ENCODE assay signal across 8 cellular contexts in the genomic region with DNA sequence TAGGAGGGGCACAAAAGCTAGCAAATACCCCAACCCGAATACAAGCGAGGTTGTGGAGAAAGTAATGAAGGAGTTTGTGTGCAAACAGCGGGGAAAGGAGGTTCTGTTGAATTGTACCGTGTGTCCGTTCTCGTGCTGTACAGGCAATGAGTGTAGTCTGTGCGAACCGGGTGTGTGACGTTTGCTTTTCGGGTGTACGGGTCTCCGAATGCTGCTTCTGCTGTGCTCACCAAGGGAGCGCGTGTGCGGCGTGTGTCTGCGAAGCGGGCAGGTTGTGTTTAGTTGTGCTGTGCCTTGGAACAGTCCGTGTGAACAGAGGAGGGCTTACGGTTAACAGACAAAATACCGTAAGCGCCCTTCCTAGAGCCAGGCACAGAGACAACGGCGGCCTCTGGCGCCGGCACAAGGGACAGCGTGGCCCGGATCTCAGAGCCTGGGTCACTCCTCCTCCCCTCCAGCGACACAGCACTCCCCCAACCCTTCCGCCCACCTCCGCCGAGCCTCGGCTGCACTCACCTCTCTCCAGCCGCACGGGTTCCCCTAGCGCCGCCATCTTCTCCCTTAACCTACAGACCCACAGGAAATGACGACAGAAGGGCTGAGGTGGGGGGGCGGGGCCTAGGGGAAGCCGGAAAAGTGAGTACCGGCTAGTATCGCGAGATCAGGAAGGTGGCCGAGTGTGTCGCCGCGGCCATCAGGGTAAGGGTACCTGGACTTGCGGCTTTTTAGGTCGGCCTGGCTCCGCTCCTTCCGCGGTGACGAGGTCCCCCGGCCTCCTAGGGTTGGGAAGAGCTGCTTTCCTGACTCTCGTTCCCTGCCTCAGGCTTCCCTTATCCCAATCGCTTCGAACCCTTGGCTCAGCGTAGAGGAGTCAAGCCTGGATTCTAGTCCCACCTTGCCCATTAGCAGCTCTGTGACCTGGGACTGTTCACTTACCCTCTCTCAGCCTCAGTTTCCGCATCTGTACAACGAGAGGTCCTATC. TPM values are rescaled to one million over a fixed set of nuclear protein-coding genes. Genes with fewer than 3 reads are reported as not detected.
DNase-seq lines count a peak whose midpoint lies in the region; ATAC-seq and TF ChIP-seq lines count a peak whose summit lies in the region.

A gene with protein sequence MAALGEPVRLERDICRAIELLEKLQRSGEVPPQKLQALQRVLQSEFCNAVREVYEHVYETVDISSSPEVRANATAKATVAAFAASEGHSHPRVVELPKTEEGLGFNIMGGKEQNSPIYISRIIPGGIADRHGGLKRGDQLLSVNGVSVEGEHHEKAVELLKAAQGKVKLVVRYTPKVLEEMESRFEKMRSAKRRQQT (minus strand): TSS at position 570 of the 983 bp plus-strand sequence. CDS start 17 bp downstream, at position 553.

- intact Hi-C loops in naive thymus-derived CD4-positive, alpha-beta T cell (cut with micrococcal nuclease) = loop anchor here (1.0 to 2.0 kb wide), 6 partner anchors 9 to 602 kb away; a partner anchor contains a TSS

- no peaks in the 10 kb centered on the region for H3K27me3 ChIP-seq in Peyer's patch
- no peaks in the 10 kb centered on the region for H3K27me3 ChIP-seq in naive thymus-derived CD4-positive, alpha-beta T cell (ENCODE audit: control insufficient read depth in 2 of 2, insufficient read depth in 2 of 2, low read length in 2 of 2)

- POLR2A ChIA-PET in naive thymus-derived CD4-positive, alpha-beta T cell (lab: Charles Lee) = no interaction called here

- H3K36me3 Mint-ChIP-seq in activated T-cell treated with anti-CD3 and anti-CD28 coated beads, Interleukin-2, amount 50 U/mL, for 72 hours (ENCODE audit: insufficient read depth in 2 of 2) = peaks cover 1 to 10% of the 10 kb centered on the region in 2 donors
- peaks cover 0 to 10% (median 4%) of the 10 kb centered on the region in 5 donors for H3K36me3 Mint-ChIP-seq in naive thymus-derived CD4-positive, alpha-beta T cell
- peaks cover 18 to 22% of the 10 kb centered on the region in 2 donors for H3K36me3 Mint-ChIP-seq in stimulated activated naive B cell treated with anti-CD40 and anti-IgM and Interleukin-4, amounts not matched to agents 10 μg/mL and 1 μg/mL and 100 μg/mL, for 72 hours

- H3K36me3 ChIP-seq in Peyer's patch = no peaks in the 10 kb centered on the region
- H3K36me3 ChIP-seq in naive thymus-derived CD4-positive, alpha-beta T cell (ENCODE audit: control insufficient read depth in 2 of 3, insufficient read depth in 3 of 3, low read length in 3 of 3) = peaks cover 0 to 8% (median 0%) of the 10 kb centered on the region in 3 experiments

- peak; percentile 96 for ATAC-seq in GM21723 (IDR thresholded peaks at IDR 0.05; ENCODE audit: unreplicated experiment)
- peak; percentile 94 to 97 for ATAC-seq in activated T-cell treated with anti-CD3 and anti-CD28 coated beads, Interleukin-2, amount 50 U/mL, for 72 hours (replicated peaks in 1 of 2)
- peak; percentile 95 for ATAC-seq in naive thymus-derived CD4-positive, alpha-beta T cell
- ATAC-seq in stimulated activated naive B cell treated with anti-CD40 and anti-IgM and Interleukin-4, amounts not matched to agents 10 μg/mL and 1 μg/mL and 100 μg/mL, for 72 hours (replicated peaks) = peak; percentile 95 to 98

- H3K4me1 Mint-ChIP-seq in activated T-cell treated with anti-CD3 and anti-CD28 coated beads, Interleukin-2, amount 50 U/mL, for 72 hours (ENCODE audit: low read depth) = peaks cover 42% of the 10 kb centered on the region
- H3K4me1 Mint-ChIP-seq in naive thymus-derived CD4-positive, alpha-beta T cell = peaks cover 32 to 71% (median 61%) of the 10 kb centered on the region in 7 donors
- H3K4me1 Mint-ChIP-seq in stimulated activated naive B cell treated with anti-CD40 and anti-IgM and Interleukin-4, amounts not matched to agents 10 μg/mL and 1 μg/mL and 100 μg/mL, for 72 hours = peaks cover 13 to 39% of the 10 kb centered on the region in 2 donors

- H3K4me3 Mint-ChIP-seq in activated T-cell treated with anti-CD3 and anti-CD28 coated beads, Interleukin-2, amount 50 U/mL, for 72 hours = peak within 1 kb of the TSS; percentile 98 to 99
- H3K4me3 Mint-ChIP-seq in naive thymus-derived CD4-positive, alpha-beta T cell = peak within 1 kb of the TSS; percentile 88 to 100 (median 99)
- H3K4me3 Mint-ChIP-seq in stimulated activated naive B cell treated with anti-CD40 and anti-IgM and Interleukin-4, amounts not matched to agents 10 μg/mL and 1 μg/mL and 100 μg/mL, for 72 hours = peak within 1 kb of the TSS; percentile 99

- peak within 1 kb of the TSS; percentile 96 for H3K27ac Mint-ChIP-seq in activated T-cell treated with anti-CD3 and anti-CD28 coated beads, Interleukin-2, amount 50 U/mL, for 72 hours
- peak within 1 kb of the TSS; percentile 96 to 100 (median 99) for H3K27ac Mint-ChIP-seq in naive thymus-derived CD4-positive, alpha-beta T cell
- H3K27ac Mint-ChIP-seq in stimulated activated naive B cell treated with anti-CD40 and anti-IgM and Interleukin-4, amounts not matched to agents 10 μg/mL and 1 μg/mL and 100 μg/mL, for 72 hours = peak within 1 kb of the TSS; percentile 99

- H3K9me3 Mint-ChIP-seq in activated T-cell treated with anti-CD3 and anti-CD28 coated beads, Interleukin-2, amount 50 U/mL, for 72 hours = no peaks in the 10 kb centered on the region
- peaks cover 0 to 1% (median 0%) of the 10 kb centered on the region in 11 donors for H3K9me3 Mint-ChIP-seq in naive thymus-derived CD4-positive, alpha-beta T cell
- H3K9me3 Mint-ChIP-seq in stimulated activated naive B cell treated with anti-CD40 and anti-IgM and Interleukin-4, amounts not matched to agents 10 μg/mL and 1 μg/mL and 100 μg/mL, for 72 hours = peaks cover 0 to 2% of the 10 kb centered on the region in 2 donors

- peak; percentile 86 to 93 for TF ChIP-seq POLR2A in Peyer's patch (IDR thresholded peaks at IDR 0.05)

- peak; percentile 96 for DNase-seq in DMS79 treated with DMSO at 0.1 percent for 48 hours (lab: John Stamatoyannopoulos, UW)
- DNase-seq in KG1 (lab: John Stamatoyannopoulos, UW) = peak; percentile 83
- DNase-seq in Peyer's patch = peak; percentile 96 to 99 (median 98)
- peak; percentile 87 to 92 for DNase-seq in activated T-cell treated with anti-CD3 and anti-CD28 coated beads, Interleukin-2, amount 50 U/mL, for 72 hours
- peak; percentile 94 for DNase-seq in fibroblast of gingiva (ENCODE audit: low read depth)
- DNase-seq in naive thymus-derived CD4-positive, alpha-beta T cell = peak; percentile 69 to 98 (median 90)
- DNase-seq in stimulated activated naive B cell treated with anti-CD40 and anti-IgM and Interleukin-4, amounts not matched to agents 10 μg/mL and 1 μg/mL and 100 μg/mL, for 72 hours = peak; percentile 81

- H3K4me1 ChIP-seq in Peyer's patch = peaks cover 0 to 20% (median 10%) of the 10 kb centered on the region in 4 donors
- H3K4me1 ChIP-seq in naive thymus-derived CD4-positive, alpha-beta T cell (ENCODE audit: control insufficient read depth in 2 of 2, insufficient read depth in 2 of 2, low read length in 2 of 2) = peaks cover 18 to 34% of the 10 kb centered on the region in 2 donors

- peak within 1 kb of the TSS; percentile 67 to 74 (median 72) for H3K4me3 ChIP-seq in Peyer's patch
- peak within 1 kb of the TSS; percentile 92 for H3K4me3 ChIP-seq in naive thymus-derived CD4-positive, alpha-beta T cell (ENCODE audit: low read length)

- no peak for TF ChIP-seq CTCF in Peyer's patch (IDR thresholded peaks at IDR 0.05)

- CTCF ChIA-PET in naive thymus-derived CD4-positive, alpha-beta T cell (lab: Charles Lee) = interaction anchor here (0.6 to 1.0 kb wide), 2 partner anchors 9 to 24 kb away, joined by 3 to 5 read pairs; no protein-coding TSS in a partner anchor

- H3K9me3 ChIP-seq in Peyer's patch = no peaks in the 10 kb centered on the region
- no peaks in the 10 kb centered on the region for H3K9me3 ChIP-seq in naive thymus-derived CD4-positive, alpha-beta T cell (ENCODE audit: control insufficient read depth in 2 of 3, low read length in 3 of 3)

- H3K27ac ChIP-seq in Peyer's patch = peak within 1 kb of the TSS; percentile 83 to 90 (median 88)
- peak within 1 kb of the TSS; percentile 89 for H3K27ac ChIP-seq in naive thymus-derived CD4-positive, alpha-beta T cell (ENCODE audit: low read depth, low read length)

- H3K27me3 Mint-ChIP-seq in activated T-cell treated with anti-CD3 and anti-CD28 coated beads, Interleukin-2, amount 50 U/mL, for 72 hours (ENCODE audit: low read depth) = no peaks in the 10 kb centered on the region
- H3K27me3 Mint-ChIP-seq in naive thymus-derived CD4-positive, alpha-beta T cell = no peaks in the 10 kb centered on the region
- H3K27me3 Mint-ChIP-seq in stimulated activated naive B cell treated with anti-CD40 and anti-IgM and Interleukin-4, amounts not matched to agents 10 μg/mL and 1 μg/mL and 100 μg/mL, for 72 hours = no peaks in the 10 kb centered on the region

RNA-seq across cellular contexts. Expression of the gene that starts here (rescaled TPM):
- 10 to 100 TPM; 26.4 to 41.2 (median 34.6) TPM for total RNA-seq in Peyer's patch
- total RNA-seq in activated T-cell treated with anti-CD3 and anti-CD28 coated beads, Interleukin-2, amount 50 U/mL, for 72 hours = 10 to 100 TPM; 16.9 to 23.5 TPM
- 10 to 100 TPM; 21.4 to 31.3 (median 25.4) TPM for total RNA-seq in naive thymus-derived CD4-positive, alpha-beta T cell
- 10 to 100 TPM; 11.5 to 12.9 TPM for polyA plus RNA-seq in naive thymus-derived CD4-positive, alpha-beta T cell

Comparison
In these comparisons a context has a peak if more than half of its experiments do, and no peak if none do; other contexts are left out.
1. Peak in every context shown above with its lines: DNase-seq, ATAC-seq, H3K4me3 ChIP-seq and H3K27ac ChIP-seq.